In the genomic region with DNA sequence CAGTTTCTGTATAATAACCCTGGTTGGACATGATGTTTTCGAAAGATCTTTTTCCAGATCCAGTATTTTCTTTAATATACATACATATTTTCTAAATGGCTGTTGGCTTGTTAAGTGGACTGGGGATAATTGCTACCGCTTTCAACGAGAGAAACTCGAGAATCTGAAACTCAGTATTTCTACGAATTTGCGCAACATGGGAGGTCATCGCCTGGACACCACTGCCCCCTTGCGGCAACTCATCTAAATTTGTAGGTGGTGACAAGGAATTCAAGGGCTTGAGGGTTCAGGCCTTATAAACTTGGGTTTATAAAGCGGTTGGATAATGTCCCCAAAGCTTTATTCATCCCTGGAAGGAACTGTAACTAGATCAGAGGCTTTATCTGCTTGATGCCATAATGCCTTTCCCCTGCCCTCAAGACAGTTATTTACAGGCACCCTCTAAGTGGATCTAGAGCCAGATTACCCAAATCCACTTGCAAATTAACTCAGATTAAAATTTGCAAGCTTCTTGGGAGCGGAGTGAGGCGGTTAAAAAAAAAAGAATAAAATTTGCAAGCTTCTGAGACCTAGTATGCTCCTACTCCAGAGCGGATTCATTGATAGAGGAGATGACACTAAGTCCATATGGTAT, we compare ENCODE assay signal across 8 cellular contexts. TPM values are rescaled to one million over a fixed set of nuclear protein-coding genes. Genes with fewer than 3 reads are reported as not detected.
DNase-seq lines count a peak whose midpoint lies in the region; ATAC-seq, FAIRE-seq and TF ChIP-seq lines count a peak whose summit lies in the region.

No MANE protein-coding gene starts in this region.

- H3K4me1 ChIP-seq in H1 (replicated peaks in 1 of 4; ENCODE audit: control insufficient read depth in 3 of 4, insufficient read depth in 4 of 4, low read length in 3 of 4) (peaks cover 0 to 15% (median 7%) of the 10 kb centered on the region in 4 experiments; a peak in 6 of 7 replicates), mononuclear cell (ENCODE audit: insufficient read depth, low read length) (peaks cover 16% of the 10 kb centered on the region)

- H3K4ac ChIP-seq in H1 (replicated peaks; ENCODE audit: insufficient read length, low read depth, low read length), result no peak overlapping the region

- peak; percentile 81 to 87 (median 85) for TF ChIP-seq CTCF in H1 (IDR thresholded peaks at IDR 0.05; ENCODE audit: control extremely low read depth in 1 of 3, insufficient read depth in 1 of 3, low read depth in 1 of 3, low read length in 3 of 3)

- peaks cover 0 to 6% of the 10 kb centered on the region in 2 experiments for H4K20me1 ChIP-seq in H1 (replicated peaks in 1 of 2; ENCODE audit: control insufficient read depth in 1 of 2, insufficient read depth in 2 of 2, low read length in 2 of 2)

- H2BK120ac ChIP-seq in H1 (replicated peaks; ENCODE audit: low read depth, low read length), result no peak overlapping the region

- peak; percentile 83 for FAIRE-seq in H1 (lab: Jason Lieb, UNC)

- no peaks in the 10 kb centered on the region for H3K9me3 ChIP-seq in H1 (ENCODE audit: insufficient read depth in 2 of 2, low read depth in 1 of 2, low read length in 1 of 2)
- H3K9me3 ChIP-seq in mononuclear cell (ENCODE audit: low read depth, low read length), result no peaks in the 10 kb centered on the region

- no peak overlapping the region for H4K91ac ChIP-seq in H1 (replicated peaks; ENCODE audit: insufficient read length, low read length)

- H3K4me2 ChIP-seq in H1 (ENCODE audit: insufficient read depth in 1 of 2, low read depth in 2 of 2, low read length in 2 of 2), result peak overlapping the region; percentile 87 to 99

- H3K14ac ChIP-seq in H1 (ENCODE audit: insufficient read length), result no peak overlapping the region

- H3K56ac ChIP-seq in H1 (replicated peaks; ENCODE audit: insufficient read length, low read depth, low read length), result no peak overlapping the region

- H2AK5ac ChIP-seq in H1 (ENCODE audit: low read depth, low read length), result no peak overlapping the region

- H3K36me3 ChIP-seq in H1 (ENCODE audit: control insufficient read depth in 2 of 4, insufficient read depth in 4 of 4, low read length in 3 of 4), result no peaks in the 10 kb centered on the region

- no peak overlapping the region for H3K18ac ChIP-seq in H1 (ENCODE audit: extremely low read depth, low read length)

- H2BK5ac ChIP-seq in H1 (ENCODE audit: low read depth, low read length), result no peak overlapping the region

- H4K8ac ChIP-seq in H1 (ENCODE audit: extremely low read depth, insufficient read depth, low read length), result no peak overlapping the region

- peak overlapping the region; percentile 29 to 67 (median 60); a peak in 6 of 8 replicates for H3K4me3 ChIP-seq in H1 (ENCODE audit: extremely low read depth in 1 of 4, insufficient read depth in 2 of 4, low read depth in 3 of 4, low read length in 4 of 4)
- H3K4me3 ChIP-seq in mononuclear cell (ENCODE audit: low read length), result peak overlapping the region; percentile 37

- H3K4me1 Mint-ChIP-seq in activated CD8-positive, alpha-beta T cell treated with anti-CD3 and anti-CD28 coated beads, Interleukin-2, amount 10 ng/mL, durations not matched to agents 7 days and 5 days (ENCODE audit: low read depth), result peaks cover 18% of the 10 kb centered on the region

- POLR2A ChIA-PET in activated CD8-positive, alpha-beta T cell treated with anti-CD3 and anti-CD28 coated beads, Interleukin-2, amount 10 ng/mL, durations not matched to agents 7 days and 5 days (lab: Charles Lee), result no interaction called here
- POLR2A ChIA-PET in H1 (lab: Charles Lee; ENCODE audit: partially characterized antibody), result no interaction called here

- no peaks in the 10 kb centered on the region for H3K36me3 Mint-ChIP-seq in activated CD8-positive, alpha-beta T cell treated with anti-CD3 and anti-CD28 coated beads, Interleukin-2, amount 10 ng/mL, durations not matched to agents 7 days and 5 days (ENCODE audit: low read depth)

- H2AFZ ChIP-seq in H1 (ENCODE audit: low read length), result no peak overlapping the region

- DNase-seq in AG08395 (ENCODE audit: low spot score) (peak; percentile 75), NCI-H526 treated with DMSO at 0.1 percent for 48 hours (lab: John Stamatoyannopoulos, UW) (peak; percentile 48), H1 (ENCODE audit: low read depth in 1 of 2, low spot score in 2 of 2) (peak; percentile 50 to 88)
- peak; percentile 83 for DNase-seq in activated CD8-positive, alpha-beta T cell treated with anti-CD3 and anti-CD28 coated beads, Interleukin-2, amount 10 ng/mL, durations not matched to agents 7 days and 5 days
- DNase-seq in stimulated activated CD8-positive, alpha-beta memory T cell treated with anti-CD3 and anti-CD28 coated beads, Interleukin-2, amount 100 ng/mL, for 1 hour (ENCODE audit: low read depth in 2 of 2), result peak; percentile 29 to 57

- 26% methylated on average over 12 of the region's 12 CpGs; no CpG with 5 or more reads in 1 of the 2 experiments for WGBS in H1 (ENCODE audit: extremely low coverage in 1 of 2, insufficient coverage in 1 of 2, insufficient read length in 1 of 2, insufficient replicate concordance in 2 of 2, low coverage in 1 of 2, low lambda C conversion rate in 2 of 2, missing lambda C conversion rate in 1 of 2), 2 experiments

- H3K27me3 ChIP-seq in H1 (replicated peaks in 1 of 4; ENCODE audit: control insufficient read depth in 3 of 4, extremely low read depth in 1 of 4, insufficient read depth in 3 of 4, low read length in 3 of 4), result peaks cover 20 to 42% (median 36%) of the 10 kb centered on the region in 4 experiments
- peaks cover 37% of the 10 kb centered on the region for H3K27me3 ChIP-seq in mononuclear cell (ENCODE audit: insufficient read depth, low read length)

- H2BK15ac ChIP-seq in H1 (ENCODE audit: low read length), result no peak overlapping the region

- no peak overlapping the region for H3K23ac ChIP-seq in H1 (ENCODE audit: insufficient read length)

- CTCF ChIA-PET in activated CD8-positive, alpha-beta T cell treated with anti-CD3 and anti-CD28 coated beads, Interleukin-2, amount 10 ng/mL, durations not matched to agents 7 days and 5 days (lab: Charles Lee), result interaction anchor here (0.7 to 3.7 kb wide), 16 partner anchors 8 to 489 kb away, joined by 3 to 120 read pairs (median 6); no protein-coding TSS in a partner anchor
- CTCF ChIA-PET in H1 (lab: Charles Lee; ENCODE audit: partially characterized antibody), result interaction anchor here (0.6 to 15.5 kb wide), 45 partner anchors 11 to 724 kb away, joined by 3 to 531 read pairs (median 7); a partner anchor contains a TSS

- TF ChIP-seq POLR2A in H1 (IDR thresholded peaks at IDR 0.05; ENCODE audit: control extremely low read depth in 1 of 2, low read depth in 2 of 2, low read length in 2 of 2), result no peak

- no peak overlapping the region for H2BK12ac ChIP-seq in H1 (ENCODE audit: low read depth, low read length)

- no peak for TF ChIP-seq EP300 in H1 (IDR thresholded peaks at IDR 0.05; ENCODE audit: borderline replicate concordance in 1 of 2, low read depth in 2 of 2, low read length in 2 of 2)

- no peak overlapping the region for H4K5ac ChIP-seq in H1 (ENCODE audit: insufficient read length, low read depth, low read length)

- H3K27ac Mint-ChIP-seq in activated CD8-positive, alpha-beta T cell treated with anti-CD3 and anti-CD28 coated beads, Interleukin-2, amount 10 ng/mL, durations not matched to agents 7 days and 5 days, result no peak overlapping the region

- peaks cover 33% of the 10 kb centered on the region for H3K27me3 Mint-ChIP-seq in activated CD8-positive, alpha-beta T cell treated with anti-CD3 and anti-CD28 coated beads, Interleukin-2, amount 10 ng/mL, durations not matched to agents 7 days and 5 days (ENCODE audit: low read depth)

- H3K4me3 Mint-ChIP-seq in activated CD8-positive, alpha-beta T cell treated with anti-CD3 and anti-CD28 coated beads, Interleukin-2, amount 10 ng/mL, durations not matched to agents 7 days and 5 days, result peak overlapping the region; percentile 78

- H3K27ac ChIP-seq in H1 (ENCODE audit: low read depth, low read length), result no peak overlapping the region

- no peaks in the 10 kb centered on the region for H3K9me3 Mint-ChIP-seq in activated CD8-positive, alpha-beta T cell treated with anti-CD3 and anti-CD28 coated beads, Interleukin-2, amount 10 ng/mL, durations not matched to agents 7 days and 5 days (ENCODE audit: insufficient read depth)

- TF ChIP-seq RAD21 in H1 (IDR thresholded peaks at IDR 0.05 in 1 of 2, conservative IDR thresholded peaks at IDR 0.05 in 1 of 2; ENCODE audit: low read depth in 2 of 2, low read length in 2 of 2), result peak; percentile 90 to 93

- ATAC-seq in GM18517 (IDR thresholded peaks at IDR 0.05; ENCODE audit: unreplicated experiment) (peak; percentile 51), HG03103 (IDR thresholded peaks at IDR 0.05; ENCODE audit: low read depth, unreplicated experiment) (peak; percentile 48)
- ATAC-seq in activated CD8-positive, alpha-beta T cell treated with anti-CD3 and anti-CD28 coated beads, Interleukin-2, amount 10 ng/mL, durations not matched to agents 7 days and 5 days, result peak; percentile 56

- no peaks in the 10 kb centered on the region for H3K79me1 ChIP-seq in H1 (ENCODE audit: low read depth, low read length)

- no peak overlapping the region for H2BK20ac ChIP-seq in H1 (ENCODE audit: low read length)

- peaks cover 7% of the 10 kb centered on the region for H3K23me2 ChIP-seq in H1 (ENCODE audit: low read depth, low read length)

- H3K79me2 ChIP-seq in H1 (ENCODE audit: control insufficient read depth in 1 of 2, insufficient read depth in 2 of 2, low read length in 2 of 2), result no peaks in the 10 kb centered on the region

- H3K9ac ChIP-seq in H1 (replicated peaks in 1 of 4; ENCODE audit: extremely low read depth in 1 of 4, low read depth in 3 of 4, low read length in 3 of 4), result no peak overlapping the region

RNA-seq across cellular contexts. Expression of a gene that starts 21.3 kb away (rescaled TPM):
- total RNA-seq in activated CD8-positive, alpha-beta T cell treated with anti-CD3 and anti-CD28 coated beads, Interleukin-2, amount 10 ng/mL, durations not matched to agents 7 days and 5 days, result not detected
- total RNA-seq in H1 (2021; fragmentation: NEBNext Ultra II Directional; extraction: Animal tissue kit (Norgen Biotek cat#: 25700)), result not detected in 2 replicates
- polyA plus RNA-seq in H1 (2011; rRNA removed), result not detected in 2 replicates
- not detected for polyA plus RNA-seq in H1 (2011; cell fraction: cytosol; rRNA removed)
- polyA plus RNA-seq in H1 (2011; cell fraction: nucleus; rRNA removed), result not detected
- not detected in 4 replicates for polyA plus RNA-seq in H1 (2012, experiment 1 of 2)
- not detected for polyA plus RNA-seq in H1 (2012, experiment 2 of 2)
- not detected for polyA plus RNA-seq in H1 (2013, experiment 1 of 2)
- polyA plus RNA-seq in H1 (2013, experiment 2 of 2), result not detected
- polyA minus RNA-seq in H1 (2011; rRNA and poly(A)+ RNA removed), result not detected in 2 replicates
- not detected for polyA minus RNA-seq in H1 (2011; cell fraction: cytosol; rRNA and poly(A)+ RNA removed)
- not detected for polyA minus RNA-seq in H1 (2011; cell fraction: nucleus; rRNA and poly(A)+ RNA removed)
- not detected for total RNA-seq in mononuclear cell

RNA-seq across cellular contexts. Expression of a gene that starts 37.9 kb away (rescaled TPM):
- not detected for total RNA-seq in activated CD8-positive, alpha-beta T cell treated with anti-CD3 and anti-CD28 coated beads, Interleukin-2, amount 10 ng/mL, durations not matched to agents 7 days and 5 days
- total RNA-seq in H1 (2021; fragmentation: NEBNext Ultra II Directional; extraction: Animal tissue kit (Norgen Biotek cat#: 25700)), result not detected in 2 replicates
- polyA plus RNA-seq in H1 (2011; rRNA removed), result 0.09 TPM in 1 of 2 replicates, not detected in the other
- polyA plus RNA-seq in H1 (2011; cell fraction: cytosol; rRNA removed), result not detected
- polyA plus RNA-seq in H1 (2011; cell fraction: nucleus; rRNA removed), result not detected
- polyA plus RNA-seq in H1 (2012, experiment 1 of 2), result not detected in 4 replicates
- not detected for polyA plus RNA-seq in H1 (2012, experiment 2 of 2)
- polyA plus RNA-seq in H1 (2013, experiment 1 of 2), result 0.02 TPM
- polyA plus RNA-seq in H1 (2013, experiment 2 of 2), result not detected
- not detected in 2 replicates for polyA minus RNA-seq in H1 (2011; rRNA and poly(A)+ RNA removed)
- not detected for polyA minus RNA-seq in H1 (2011; cell fraction: cytosol; rRNA and poly(A)+ RNA removed)
- polyA minus RNA-seq in H1 (2011; cell fraction: nucleus; rRNA and poly(A)+ RNA removed), result not detected
- total RNA-seq in mononuclear cell, result not detected
